ENCODE assay signal across 9 cellular contexts in the genomic region with DNA sequence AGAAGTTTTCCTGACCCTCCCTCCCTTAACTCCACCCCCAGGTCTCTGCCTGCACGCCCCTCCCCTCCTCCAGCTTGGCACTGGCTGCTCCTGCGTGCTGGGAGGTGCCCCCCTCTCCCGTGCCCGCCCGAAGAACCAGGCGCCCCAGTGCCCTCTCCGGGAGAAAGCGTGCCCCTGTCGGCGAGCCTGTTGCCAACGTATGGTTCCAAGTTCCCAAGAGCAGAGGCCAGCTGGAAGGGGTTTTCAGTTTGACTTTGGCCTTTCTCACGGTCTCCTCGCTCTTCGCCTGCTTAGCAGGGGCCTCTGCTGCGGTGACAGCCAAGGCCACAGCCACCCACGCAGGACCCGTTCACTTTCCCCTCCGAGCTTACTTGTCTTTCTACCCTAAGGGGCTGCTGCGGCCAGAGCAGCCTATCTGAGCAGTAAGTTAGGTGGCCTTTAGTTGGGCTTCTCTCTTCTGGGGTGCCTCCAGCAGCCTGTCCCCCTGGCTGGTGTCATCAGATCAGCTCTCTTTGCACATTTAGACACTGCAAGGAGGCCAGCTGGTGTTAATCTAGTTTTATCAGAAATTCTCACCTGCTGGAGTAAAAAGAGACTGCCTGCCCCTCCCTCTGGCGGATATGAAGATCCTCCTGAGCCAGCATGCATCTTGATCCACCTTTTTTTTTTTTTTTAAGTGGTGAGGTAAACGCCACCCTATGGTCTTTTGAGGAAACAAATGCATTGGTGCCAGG. TPM values are rescaled to one million over a fixed set of nuclear protein-coding genes. Genes with fewer than 3 reads are reported as not detected.
DNase-seq lines count a peak whose midpoint lies in the region; ATAC-seq and TF ChIP-seq lines count a peak whose summit lies in the region.
"Had no signal": no experiment of that assay in that cellular context is flagged by ENCODE, and none has a peak within 500 bp of the region (broad histone marks: within the 10 kb centered on the region; RNA-seq: fewer than 3 reads in every experiment).

No MANE protein-coding gene starts in this region.

- H3K36me3 Mint-ChIP-seq in activated CD8-positive, alpha-beta T cell treated with anti-CD3 and anti-CD28 coated beads for 36 hours (ENCODE audit: low read depth) = no peaks in the 10 kb centered on the region

- peaks cover 77% of the 10 kb centered on the region for H3K27me3 ChIP-seq in HUES64 (ENCODE audit: insufficient read depth, low read length)
- H3K27me3 ChIP-seq in neural cell (ENCODE audit: insufficient read depth, low read depth, low read length) = peaks cover 51% of the 10 kb centered on the region

- TF ChIP-seq CTCF in activated CD8-positive, alpha-beta T cell treated with anti-CD3 and anti-CD28 coated beads for 36 hours (IDR thresholded peaks at IDR 0.05) = peak; percentile 37
- peak; percentile 30 for TF ChIP-seq CTCF in fibroblast of the aortic adventitia (IDR thresholded peaks at IDR 0.05; ENCODE audit: insufficient read depth, low read length)
- no peak for TF ChIP-seq CTCF in neural cell (IDR thresholded peaks at IDR 0.05; ENCODE audit: poor library complexity, severe bottlenecking)

- POLR2A ChIA-PET in activated CD8-positive, alpha-beta T cell treated with anti-CD3 and anti-CD28 coated beads for 36 hours (lab: Charles Lee) = interaction anchor here (0.6 kb wide), 1 partner anchor 8 kb away, joined by 3 read pairs; no protein-coding TSS in a partner anchor

- peak; percentile 46 for DNase-seq in G401 (ENCODE audit: low spot score)
- DNase-seq in activated CD8-positive, alpha-beta T cell treated with anti-CD3 and anti-CD28 coated beads for 36 hours = peak; percentile 70
- DNase-seq in fibroblast of the aortic adventitia (ENCODE audit: low read depth) = no peak
- no peak for DNase-seq in SKM-1 (lab: John Stamatoyannopoulos, UW; ENCODE audit: unreplicated experiment)

- TF ChIP-seq RAD21 in neural cell (conservative IDR thresholded peaks at IDR 0.05) = no peak

- no peaks in the 10 kb centered on the region for H3K9me3 Mint-ChIP-seq in activated CD8-positive, alpha-beta T cell treated with anti-CD3 and anti-CD28 coated beads for 36 hours

- H3K4me3 Mint-ChIP-seq in activated CD8-positive, alpha-beta T cell treated with anti-CD3 and anti-CD28 coated beads for 36 hours = peak overlapping the region; percentile 49

- no peak for TF ChIP-seq EP300 in neural cell (conservative IDR thresholded peaks at IDR 0.05; ENCODE audit: poor library complexity, severe bottlenecking)

- H3K9ac ChIP-seq in HUES64 (ENCODE audit: low read depth, low read length) (no peak overlapping the region), neural cell (ENCODE audit: low read length) (no peak overlapping the region)

- H3K4me2 ChIP-seq in neural cell (ENCODE audit: low read length) = no peak overlapping the region

- peaks cover 13% of the 10 kb centered on the region for H3K4me1 Mint-ChIP-seq in activated CD8-positive, alpha-beta T cell treated with anti-CD3 and anti-CD28 coated beads for 36 hours (ENCODE audit: low read depth)

- H4K20me1 ChIP-seq in neural cell (ENCODE audit: insufficient read depth) = no peaks in the 10 kb centered on the region

- H3K9me3 ChIP-seq in HUES64 (ENCODE audit: insufficient read depth, low read depth, low read length) = no peaks in the 10 kb centered on the region
- no peaks in the 10 kb centered on the region for H3K9me3 ChIP-seq in neural cell (ENCODE audit: low read length)

- no peak overlapping the region for H2AFZ ChIP-seq in neural cell (ENCODE audit: low read depth, low read length)

- 7% methylated on average over 21 of the region's 21 CpGs for WGBS in HUES64

- peak; percentile 53 for ATAC-seq in activated CD8-positive, alpha-beta T cell treated with anti-CD3 and anti-CD28 coated beads for 36 hours
- ATAC-seq in GM19351 (IDR thresholded peaks at IDR 0.05; ENCODE audit: unreplicated experiment) = no peak
- no peak for ATAC-seq in GM21576 (IDR thresholded peaks at IDR 0.05; ENCODE audit: unreplicated experiment)

- intact Hi-C loops in activated CD8-positive, alpha-beta T cell treated with anti-CD3 and anti-CD28 coated beads for 36 hours (cut with micrococcal nuclease) = loop anchor here (5.0 to 10.0 kb wide), 2 partner anchors 57 to 125 kb away; no protein-coding TSS in a partner anchor

- no peaks in the 10 kb centered on the region for H3F3A ChIP-seq in neural cell (ENCODE audit: insufficient read depth, low read length, poor library complexity, severe bottlenecking)

- H3K27ac ChIP-seq in HUES64 (ENCODE audit: low read depth, low read length) (no peak overlapping the region), neural cell (ENCODE audit: low read length) (no peak overlapping the region)

- CTCF ChIA-PET in activated CD8-positive, alpha-beta T cell treated with anti-CD3 and anti-CD28 coated beads for 36 hours (lab: Charles Lee) = interaction anchor here (0.7 to 4.9 kb wide), 15 partner anchors 17 to 429 kb away, joined by 3 to 23 read pairs (median 4); a partner anchor contains a TSS

- H3K4me3 ChIP-seq in HUES64 (ENCODE audit: low read length) (peak overlapping the region; percentile 54), fibroblast of the aortic adventitia (ENCODE audit: low read depth, low read length) (no peak overlapping the region), neural cell (ENCODE audit: low read length) (peak overlapping the region; percentile 71)

- peaks cover 52% of the 10 kb centered on the region for H3K27me3 Mint-ChIP-seq in activated CD8-positive, alpha-beta T cell treated with anti-CD3 and anti-CD28 coated beads for 36 hours

- no peak overlapping the region for H3K27ac Mint-ChIP-seq in activated CD8-positive, alpha-beta T cell treated with anti-CD3 and anti-CD28 coated beads for 36 hours

- no peaks in the 10 kb centered on the region for H3K79me2 ChIP-seq in neural cell (replicated peaks; ENCODE audit: insufficient read depth, low read length)

- no peaks in the 10 kb centered on the region for H3K9me2 ChIP-seq in neural cell (ENCODE audit: insufficient read depth, low read length)

- peaks cover 5% of the 10 kb centered on the region for H3K4me1 ChIP-seq in HUES64 (ENCODE audit: insufficient read depth, low read length)

- in situ Hi-C loops in G401 (cut with HindIII; ENCODE audit: low sequenced_read_pairs) = loop anchor here (10.0 kb wide), 1 partner anchor 55 kb away; no protein-coding TSS in a partner anchor

- H3K36me3 ChIP-seq in HUES64 (ENCODE audit: insufficient read depth, low read length) (no peaks in the 10 kb centered on the region), neural cell (ENCODE audit: insufficient read depth, low read length) (no peaks in the 10 kb centered on the region)

TF ChIP-seq in neural cell, 6 proteins besides CTCF, POLR2A, EP300 and RAD21:
- no peak for TF ChIP-seq SMC3 (conservative IDR thresholded peaks at IDR 0.05; ENCODE audit: poor library complexity)
- no peak for TF ChIP-seq POLR2AphosphoS5 (IDR thresholded peaks at IDR 0.05)
- no peak for TF ChIP-seq EZH2 (IDR thresholded peaks at IDR 0.05; ENCODE audit: borderline replicate concordance, insufficient read depth, low read length, poor library complexity, severe bottlenecking)
- TF ChIP-seq TAF1 (IDR thresholded peaks at IDR 0.05; ENCODE audit: low read depth) = no peak
TF ChIP-seq in neural cell: peak in this region for 0.

RNA-seq across cellular contexts. Expression of a gene that starts 1.5 kb away (rescaled TPM):
- total RNA-seq in G401 (2014; rRNA removed; shearing (Covaris generic)) = not detected in 2 replicates
- 0.15 TPM for polyA plus RNA-seq in HUES64 (2013, experiment 1 of 2)
- 0.44 TPM for polyA plus RNA-seq in HUES64 (2013, experiment 2 of 2)
- not detected for total RNA-seq in activated CD8-positive, alpha-beta T cell treated with anti-CD3 and anti-CD28 coated beads for 36 hours
- total RNA-seq in fibroblast of the aortic adventitia (ENCODE audit: low replicate concordance) = 0.98 TPM in 1 of 2 replicates, not detected in the other
- polyA plus RNA-seq in neural cell = 0.44 and 0.52 TPM in 2 replicates
- 0.49 and 0.69 TPM in 2 replicates for polyA minus RNA-seq in neural cell
- total RNA-seq: mononuclear cell had no signal

Comparison
In these comparisons a context has a peak if more than half of its experiments do, and no peak if none do; other contexts are left out.
1. DNase-seq: peak in G401 (single experiment) and activated CD8-positive, alpha-beta T cell treated with anti-CD3 and anti-CD28 coated beads for 36 hours (single experiment); none in fibroblast of the aortic adventitia (single experiment) and SKM-1 (single experiment).